In the genomic region with DNA sequence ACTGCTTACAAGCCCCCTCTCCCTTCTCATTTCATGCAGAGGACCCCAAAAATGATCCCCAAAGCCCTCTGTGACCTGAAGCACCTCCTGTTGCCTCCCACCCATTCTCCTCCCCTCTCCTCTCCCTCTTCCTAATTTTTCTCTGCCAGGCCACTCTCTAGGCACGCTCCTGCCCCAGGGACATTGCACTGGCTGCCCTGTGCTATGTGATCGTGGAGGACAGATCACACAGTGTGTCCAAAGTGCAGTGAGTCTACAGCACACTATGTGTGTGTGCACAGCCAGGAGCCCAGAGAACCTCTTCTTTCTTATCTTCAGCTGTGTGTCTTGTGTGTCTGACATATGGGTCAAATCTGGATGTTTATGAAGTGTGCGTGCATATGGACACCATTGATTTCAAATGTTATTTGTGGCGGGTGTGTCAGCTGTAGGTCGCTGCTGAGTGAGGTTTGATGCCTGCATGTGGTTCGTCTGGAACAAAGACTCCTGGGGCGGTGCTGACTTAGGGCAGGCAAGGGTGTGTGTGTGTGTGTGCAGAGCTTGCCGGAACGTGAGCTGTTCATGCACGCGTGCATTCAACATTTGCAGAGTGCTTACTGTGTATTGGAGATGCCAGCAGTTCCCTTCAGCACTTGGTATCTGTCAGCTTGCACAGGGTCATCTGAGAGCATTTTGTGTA, we compare ENCODE assay signal across 18 cellular contexts. TPM values are rescaled to one million over a fixed set of nuclear protein-coding genes. Genes with fewer than 3 reads are reported as not detected.
DNase-seq lines count a peak whose midpoint lies in the region; ATAC-seq and TF ChIP-seq lines count a peak whose summit lies in the region.
"Had no signal": no experiment of that assay in that cellular context is flagged by ENCODE, and none has a peak within 500 bp of the region (broad histone marks: within the 10 kb centered on the region; RNA-seq: fewer than 3 reads in every experiment).

No MANE protein-coding gene starts in this region.

- H3K4me3 ChIP-seq in foreskin fibroblast (ENCODE audit: low read depth in 1 of 2, low read length in 2 of 2), result no peak overlapping the region
- H3K4me3 ChIP-seq in tibial artery, result no peak overlapping the region
- no peak overlapping the region for H3K4me3 ChIP-seq in uterus
- H3K4me3 ChIP-seq: GM23338, lower lobe of right lung, sigmoid colon had no signal

- peaks cover 0 to 40% (median 17%) of the 10 kb centered on the region in 4 donors for H3K4me1 ChIP-seq in tibial artery
- H3K4me1 ChIP-seq in uterus, result no peaks in the 10 kb centered on the region

- H3K27me3 ChIP-seq in tibial artery, result no peaks in the 10 kb centered on the region
- H3K27me3 ChIP-seq in uterus, result no peaks in the 10 kb centered on the region
- H3K27me3 ChIP-seq: sigmoid colon had no signal

- no peak for TF ChIP-seq POLR2A in uterus (IDR thresholded peaks at IDR 0.05)

- H3K27ac ChIP-seq in tibial artery (peak overlapping the region; percentile 90), uterus (no peak overlapping the region)
- H3K27ac ChIP-seq: KMS-11 had no signal

- H3K36me3 ChIP-seq in tibial artery (no peaks in the 10 kb centered on the region), uterus (no peaks in the 10 kb centered on the region)
- H3K36me3 ChIP-seq: lower lobe of right lung, sigmoid colon had no signal

- peak; percentile 9 for DNase-seq in NCI-H748 (lab: John Stamatoyannopoulos, UW; ENCODE audit: unreplicated experiment)
- no peak for DNase-seq in NCI-H748 treated with DMSO at 0.1 percent for 48 hours (lab: John Stamatoyannopoulos, UW)
- peak; percentile 64 for DNase-seq in RPMI7951 (ENCODE audit: low read depth)
- DNase-seq in foreskin fibroblast, result peak; percentile 88 to 95
- no peak for DNase-seq in tibial artery
- no peak for DNase-seq in uterus
- no peak for DNase-seq in ecto neural progenitor cell (ENCODE audit: low spot score)
- DNase-seq: activated CD4-positive, alpha-beta memory T cell treated with anti-CD3 and anti-CD28 coated beads for 36 hours; amygdala; Calu3; lower lobe of right lung; NK-92 treated with Interleukin-12 subunit alpha and Interleukin-12 subunit beta, amount 100 ng/mL, for 24 hours; SHP77; sigmoid colon; stimulated activated CD4-positive, alpha-beta T cell treated with anti-CD3 and anti-CD28 coated beads, Interleukin-4, amount 100 ng/mL, for 1 hour had no signal

- ATAC-seq in HG03565 (IDR thresholded peaks at IDR 0.05; ENCODE audit: unreplicated experiment), result no peak
- ATAC-seq: GM23338, lower lobe of right lung had no signal

- intact Hi-C loops in tibial artery (cut with DNase I; ENCODE audit: low total_unique reads) (no loop called here), uterus (cut with DNase I; ENCODE audit: low total_unique reads) (no loop called here)

- no peaks in the 10 kb centered on the region for H3K9me3 ChIP-seq in tibial artery
- no peaks in the 10 kb centered on the region for H3K9me3 ChIP-seq in uterus
- H3K9me3 ChIP-seq: lower lobe of right lung, sigmoid colon had no signal

- no peak for TF ChIP-seq CTCF in foreskin fibroblast (IDR thresholded peaks at IDR 0.05; ENCODE audit: low read depth, low read length)
- no peak for TF ChIP-seq CTCF in tibial artery (IDR thresholded peaks at IDR 0.05)
- no peak for TF ChIP-seq CTCF in uterus (IDR thresholded peaks at IDR 0.05)

RNA-seq across cellular contexts. Expression of a gene that starts 2.1 kb away (rescaled TPM):
- total RNA-seq in RPMI7951 (2014; rRNA removed; shearing (Covaris generic)), result 3.0 and 7.5 TPM in 2 replicates
- 10 to 100 TPM in 1 of 4 donors, 1 to 10 TPM in 3; 3.8 to 22.2 (median 6.9) TPM for total RNA-seq in uterus

RNA-seq across cellular contexts. Expression of a gene that starts 22.1 kb away (rescaled TPM):
- not detected in 2 replicates for total RNA-seq in RPMI7951 (2014; rRNA removed; shearing (Covaris generic))
- 1 to 10 TPM in 1 of 4 donors, under 1 TPM in 1, not detected in 2; 0.26 to 7.5 TPM for total RNA-seq in uterus

RNA-seq across cellular contexts. Expression of a gene that starts 28.2 kb away (rescaled TPM):
- total RNA-seq in RPMI7951 (2014; rRNA removed; shearing (Covaris generic)), result 2.0 and 2.8 TPM in 2 replicates
- total RNA-seq in uterus, result under 1 TPM in 3 of 4 donors, not detected in 1; 0.26 to 0.69 (median 0.67) TPM
- total RNA-seq: activated CD4-positive, alpha-beta memory T cell treated with anti-CD3 and anti-CD28 coated beads for 36 hours; Calu3 had no signal

RNA-seq across cellular contexts. Expression of a gene that starts 46.2 kb away (rescaled TPM):
- total RNA-seq in RPMI7951 (2014; rRNA removed; shearing (Covaris generic)), result 84.0 and 117 TPM in 2 replicates
- 100 to 1,000 TPM in 1 of 4 donors, 10 to 100 TPM in 3; 29.7 to 295 (median 74.2) TPM for total RNA-seq in uterus

RNA-seq across cellular contexts. Expression of a gene that starts 48.7 kb away (rescaled TPM):
- total RNA-seq in RPMI7951 (2014; rRNA removed; shearing (Covaris generic)), result 2.2 and 2.9 TPM in 2 replicates
- total RNA-seq in uterus, result 10 to 100 TPM in 1 of 4 donors, 1 to 10 TPM in 3; 2.4 to 17.5 (median 6.7) TPM

Comparison
In these comparisons a context has a peak if more than half of its experiments do, and no peak if none do; other contexts are left out.
1. DNase-seq: peak in NCI-H748 (single experiment), RPMI7951 (single experiment) and foreskin fibroblast (2 of 2); none in NCI-H748 treated with DMSO at 0.1 percent for 48 hours (single experiment), tibial artery (0 of 2), uterus (0 of 2) and ecto neural progenitor cell (single experiment).
2. H3K27ac ChIP-seq: peak in tibial artery (2 of 2); none in uterus (0 of 2).